22 cellular contexts compared by ENCODE assay signal in genomic region chr1:241157435-241157834, GRCh38.
"Had no signal": no experiment of that assay in that cellular context is flagged by ENCODE, and none has a peak within 500 bp of the region (broad histone marks: within the 10 kb centered on the region; RNA-seq: fewer than 3 reads in every experiment).

No MANE protein-coding gene starts in this region.

- H3K4me1 ChIP-seq: heart left ventricle, parathyroid adenoma, sigmoid colon, vagina had no signal

- H3K9me3 ChIP-seq: neutrophil, sigmoid colon, transverse colon, vagina had no signal

- H2AFZ ChIP-seq: parathyroid adenoma had no signal

- H3K27ac ChIP-seq: heart left ventricle, neutrophil, parathyroid adenoma, sigmoid colon, vagina had no signal

- ATAC-seq: activated CD4-positive, CD25-positive, alpha-beta regulatory T cell treated with anti-CD3 and anti-CD28 coated beads, Interleukin-2, amount 50 U/mL, for 24 hours; activated T-cell treated with anti-CD3 and anti-CD28 coated beads, Interleukin-2, amount 50 U/mL, for 72 hours; heart left ventricle; left cardiac atrium; natural killer cell treated with Interleukin-12 subunit alpha and Interleukin-12 subunit beta and Interleukin-15 and Interleukin-18, amount 100 ng/mL, for 72 hours had no signal

- H3K9ac ChIP-seq: parathyroid adenoma had no signal

- H3K36me3 ChIP-seq: heart left ventricle, neutrophil, sigmoid colon, transverse colon, vagina had no signal

- H3K27me3 ChIP-seq: heart left ventricle, neutrophil, sigmoid colon, transverse colon, vagina had no signal

- H3K27me3 Mint-ChIP-seq: activated CD4-positive, alpha-beta memory T cell treated with anti-CD3 and anti-CD28 coated beads, Interleukin-2, amount 10 ng/mL, durations not matched to agents 7 days and 5 days; activated CD4-positive, alpha-beta T cell treated with anti-CD3 and anti-CD28 coated beads, Interleukin-2, amount 10 ng/mL, durations not matched to agents 24 days and 14 days; memory B cell; natural killer cell treated with Interleukin-12 subunit alpha and Interleukin-12 subunit beta and Interleukin-15 and Interleukin-18, amount 100 ng/mL, for 72 hours; stimulated activated naive B cell treated with anti-CD40 and anti-IgM and Interleukin-4, amounts not matched to agents 10 μg/mL and 1 μg/mL and 100 μg/mL, for 72 hours had no signal

- H3K9me3 Mint-ChIP-seq: memory B cell had no signal

- H3K4me3 ChIP-seq: heart left ventricle, sigmoid colon, transverse colon, vagina had no signal

- H3K4me1 Mint-ChIP-seq: activated CD4-positive, alpha-beta T cell treated with anti-CD3 and anti-CD28 coated beads, Interleukin-2, amount 10 ng/mL, durations not matched to agents 24 days and 14 days had no signal

- H3K36me3 Mint-ChIP-seq: natural killer cell treated with Interleukin-12 subunit alpha and Interleukin-12 subunit beta and Interleukin-15 and Interleukin-18, amount 100 ng/mL, for 72 hours; stimulated activated naive B cell treated with anti-CD40 and anti-IgM and Interleukin-4, amounts not matched to agents 10 μg/mL and 1 μg/mL and 100 μg/mL, for 72 hours had no signal

- DNase-seq: activated CD4-positive, alpha-beta memory T cell treated with anti-CD3 and anti-CD28 coated beads, Interleukin-2, amount 10 ng/mL, durations not matched to agents 7 days and 5 days; activated CD4-positive, alpha-beta T cell treated with anti-CD3 and anti-CD28 coated beads, Interleukin-2, amount 10 ng/mL, durations not matched to agents 24 days and 14 days; activated effector memory CD4-positive, alpha-beta T cell treated with Interleukin-2 at 50 U/mL for 16 hours; activated naive CD4-positive, alpha-beta T cell treated with anti-CD3 and anti-CD28 coated beads for 36 hours; activated T-cell treated with anti-CD3 and anti-CD28 coated beads, Interleukin-2, amount 50 U/mL, for 72 hours; amygdala; cerebellar nuclear complex; cortex of kidney; heart left ventricle; islet precursor cell; left cardiac atrium; sigmoid colon; stimulated activated CD4-positive, alpha-beta T cell treated with anti-CD3 and anti-CD28 coated beads, Interleukin-2, amount 100 ng/mL, for 48 hours; stimulated activated CD8-positive, alpha-beta memory T cell treated with anti-CD3 and anti-CD28 coated beads, Interleukin-4, amount 100 ng/mL, for 48 hours; stimulated activated naive B cell treated with anti-CD40 and anti-IgM and Interleukin-4, amounts not matched to agents 10 μg/mL and 1 μg/mL and 100 μg/mL, for 72 hours; transverse colon had no signal

- H3K79me2 ChIP-seq: parathyroid adenoma had no signal

- H3K27ac Mint-ChIP-seq: activated CD4-positive, alpha-beta memory T cell treated with anti-CD3 and anti-CD28 coated beads, Interleukin-2, amount 10 ng/mL, durations not matched to agents 7 days and 5 days; activated CD4-positive, alpha-beta T cell treated with anti-CD3 and anti-CD28 coated beads, Interleukin-2, amount 10 ng/mL, durations not matched to agents 24 days and 14 days; activated naive CD4-positive, alpha-beta T cell treated with anti-CD3 and anti-CD28 coated beads for 36 hours; activated T-cell treated with anti-CD3 and anti-CD28 coated beads, Interleukin-2, amount 50 U/mL, for 72 hours; natural killer cell treated with Interleukin-12 subunit alpha and Interleukin-12 subunit beta and Interleukin-15 and Interleukin-18, amount 100 ng/mL, for 72 hours; stimulated activated naive B cell treated with anti-CD40 and anti-IgM and Interleukin-4, amounts not matched to agents 10 μg/mL and 1 μg/mL and 100 μg/mL, for 72 hours had no signal

- H3K4me3 Mint-ChIP-seq: activated CD4-positive, alpha-beta memory T cell treated with anti-CD3 and anti-CD28 coated beads, Interleukin-2, amount 10 ng/mL, durations not matched to agents 7 days and 5 days; activated CD4-positive, alpha-beta T cell treated with anti-CD3 and anti-CD28 coated beads, Interleukin-2, amount 10 ng/mL, durations not matched to agents 24 days and 14 days; activated naive CD4-positive, alpha-beta T cell treated with anti-CD3 and anti-CD28 coated beads for 36 hours; activated T-cell treated with anti-CD3 and anti-CD28 coated beads, Interleukin-2, amount 50 U/mL, for 72 hours; memory B cell; natural killer cell treated with Interleukin-12 subunit alpha and Interleukin-12 subunit beta and Interleukin-15 and Interleukin-18, amount 100 ng/mL, for 72 hours; stimulated activated naive B cell treated with anti-CD40 and anti-IgM and Interleukin-4, amounts not matched to agents 10 μg/mL and 1 μg/mL and 100 μg/mL, for 72 hours had no signal
